Comparison of ENCODE assay signal across 12 cellular contexts in genomic region chr1:199009447-199009846, GRCh38.
DNase-seq lines count a peak whose midpoint lies in the region; ATAC-seq and TF ChIP-seq lines count a peak whose summit lies in the region.
"Had no signal": no experiment of that assay in that cellular context is flagged by ENCODE, and none has a peak within 500 bp of the region (broad histone marks: within the 10 kb centered on the region; RNA-seq: fewer than 3 reads in every experiment).

No MANE protein-coding gene starts in this region.

- WGBS in tibial nerve, 2 donors = 7 to 13% methylated on average over 5 of the region's 5 CpGs
- 10% methylated on average over 5 of the region's 5 CpGs for WGBS in esophagus muscularis mucosa

- peak overlapping the region; percentile 7 for H3K27ac ChIP-seq in OCI-LY7 (ENCODE audit: low read depth, low read length, poor library complexity, severe bottlenecking)
- H3K27ac ChIP-seq in tibial nerve = no peak overlapping the region
- H3K27ac ChIP-seq in esophagus muscularis mucosa (replicated peaks in 1 of 4) = no peak overlapping the region
- H3K27ac ChIP-seq: stomach had no signal

- H3K36me3 ChIP-seq in OCI-LY7 (ENCODE audit: insufficient read depth, low read length) (no peaks in the 10 kb centered on the region), tibial nerve (no peaks in the 10 kb centered on the region), esophagus muscularis mucosa (no peaks in the 10 kb centered on the region)
- H3K36me3 ChIP-seq: stomach had no signal

- TF ChIP-seq POLR2A in tibial nerve (IDR thresholded peaks at IDR 0.05) (no peak), esophagus muscularis mucosa (IDR thresholded peaks at IDR 0.05; ENCODE audit: low read depth) (no peak)

- no peaks in the 10 kb centered on the region for H3K27me3 ChIP-seq in tibial nerve
- H3K27me3 ChIP-seq in esophagus muscularis mucosa = no peaks in the 10 kb centered on the region
- H3K27me3 ChIP-seq: stomach had no signal

- peak overlapping the region; percentile 79 for H3K4me3 Mint-ChIP-seq in natural killer cell

- H3K27ac Mint-ChIP-seq in natural killer cell = peak overlapping the region; percentile 43 to 79

- no peaks in the 10 kb centered on the region for H3K9me2 ChIP-seq in OCI-LY7 (ENCODE audit: insufficient read depth, low read length)

- TF ChIP-seq EP300 in tibial nerve (IDR thresholded peaks at IDR 0.05) = no peak
- no peak for TF ChIP-seq EP300 in esophagus muscularis mucosa (IDR thresholded peaks at IDR 0.05)

- H4K20me1 ChIP-seq in OCI-LY7 (ENCODE audit: insufficient read depth, low read length) = no peaks in the 10 kb centered on the region

- CTCF ChIA-PET in OCI-LY7 (lab: Charles Lee; ENCODE audit: unreplicated experiment) = no interaction called here

- H3K9me3 ChIP-seq in OCI-LY7 (ENCODE audit: low read length) (no peaks in the 10 kb centered on the region), tibial nerve (no peaks in the 10 kb centered on the region), esophagus muscularis mucosa (no peaks in the 10 kb centered on the region)
- H3K9me3 ChIP-seq: stomach had no signal

- H2AFZ ChIP-seq in OCI-LY7 (ENCODE audit: low read length) = peak overlapping the region; percentile 95

- H3K79me2 ChIP-seq in OCI-LY7 (ENCODE audit: insufficient read depth, low read depth, low read length) = no peaks in the 10 kb centered on the region

- POLR2A ChIA-PET in OCI-LY7 (lab: Charles Lee) = interaction anchor here (0.6 to 3.9 kb wide), 13 partner anchors 8 to 104 kb away, joined by 3 to 21 read pairs (median 4); no protein-coding TSS in a partner anchor

- TF ChIP-seq CTCF in OCI-LY7 (conservative IDR thresholded peaks at IDR 0.05; ENCODE audit: low read length) (no peak), natural killer cell (IDR thresholded peaks at IDR 0.05) (no peak), tibial nerve (IDR thresholded peaks at IDR 0.05) (no peak), esophagus muscularis mucosa (IDR thresholded peaks at IDR 0.05) (no peak)

- H3K4me2 ChIP-seq in OCI-LY7 (ENCODE audit: low read length) = peak overlapping the region; percentile 31

- H3K4me1 Mint-ChIP-seq in natural killer cell = peaks cover 26 to 32% of the 10 kb centered on the region in 2 donors

- H3K4me1 ChIP-seq in OCI-LY7 (ENCODE audit: insufficient read depth, low read length, poor library complexity, severe bottlenecking) (peaks cover 28% of the 10 kb centered on the region), tibial nerve (peaks cover 0 to 8% (median 0%) of the 10 kb centered on the region in 4 donors), esophagus muscularis mucosa (peaks cover 0 to 12% (median 5%) of the 10 kb centered on the region in 4 donors)
- H3K4me1 ChIP-seq: stomach had no signal

- H3K9me3 Mint-ChIP-seq in natural killer cell = no peaks in the 10 kb centered on the region

- intact Hi-C loops in OCI-LY7 (cut with micrococcal nuclease; ENCODE audit: unreplicated experiment) (no loop called here), natural killer cell (cut with micrococcal nuclease) (no loop called here), esophagus muscularis mucosa (cut with DNase I) (no loop called here)

- H3K4me3 ChIP-seq in OCI-LY7 (ENCODE audit: low read depth, low read length, poor library complexity, severe bottlenecking) (no peak overlapping the region), tibial nerve (no peak overlapping the region), esophagus muscularis mucosa (no peak overlapping the region)
- H3K4me3 ChIP-seq: stomach had no signal

- no peaks in the 10 kb centered on the region for H3K36me3 Mint-ChIP-seq in natural killer cell

- ATAC-seq in HG02885 (IDR thresholded peaks at IDR 0.05; ENCODE audit: poor library complexity, unreplicated experiment) (peak; percentile 75), natural killer cell (no peak)
- ATAC-seq: left colon had no signal

- DNase-seq in SIG-M5 treated with dmso at 0.1 percent for 504 hours (lab: John Stamatoyannopoulos, UW; ENCODE audit: unreplicated experiment) (peak; percentile 63), SIG-M5 (lab: John Stamatoyannopoulos, UW) (no peak), OCI-LY7 (ENCODE audit: low spot score) (peak; percentile 58), natural killer cell (no peak), tibial nerve (ENCODE audit: low spot score in 2 of 2) (no peak), esophagus muscularis mucosa (ENCODE audit: extremely low spot score) (no peak)
- DNase-seq in stimulated activated CD4-positive, alpha-beta T cell treated with anti-CD3 and anti-CD28 coated beads, Interleukin-4, amount 100 ng/mL, for 1 hour = no peak
- DNase-seq: 8988T, left colon, MM.1S, stomach had no signal

- no TSS peak for BruUV-seq in OCI-LY7 (replicated peaks; lab: Mats Ljungman, UMichigan)

- no peaks in the 10 kb centered on the region for H3K27me3 Mint-ChIP-seq in natural killer cell (ENCODE audit: low read depth in 2 of 2)

Comparison
In these comparisons a context has a peak if more than half of its experiments do, and no peak if none do; other contexts are left out.
1. DNase-seq: peak in SIG-M5 treated with dmso at 0.1 percent for 504 hours (single experiment) and OCI-LY7 (single experiment); none in SIG-M5 (single experiment), natural killer cell (single experiment), stimulated activated CD4-positive, alpha-beta T cell treated with anti-CD3 and anti-CD28 coated beads, Interleukin-4, amount 100 ng/mL, for 1 hour (single experiment), tibial nerve (0 of 2) and esophagus muscularis mucosa (single experiment).